In genomic region chr17:42684033-42684625, GRCh38 we compare ENCODE assay signal across 1 cellular context.
TF ChIP-seq lines count a peak whose summit lies in the region.

No MANE protein-coding gene starts in this region.

TF ChIP-seq in SK-N-SH, 30 proteins besides CTCF, POLR2A, EP300 and RAD21:
- no peak for TF ChIP-seq REST (IDR thresholded peaks at IDR 0.05; ENCODE audit: low read depth, low read length)
- no peak for TF ChIP-seq ELF1 (IDR thresholded peaks at IDR 0.05)
- no peak for TF ChIP-seq GATA2 (CRISPR knock-in tag; IDR thresholded peaks at IDR 0.05)
TF ChIP-seq in SK-N-SH: peak in this region for 0.
